ENCODE assay signal across 1 cellular context in genomic region chr16:30976486-30976885, GRCh38.
TF ChIP-seq lines count a peak whose summit lies in the region.

No MANE protein-coding gene starts in this region.

TF ChIP-seq in K562, 482 proteins besides CTCF, POLR2A, EP300 and RAD21:
- TF ChIP-seq SUPT5H (IDR thresholded peaks at IDR 0.05) (0 out of 2 replicates have a peak, but pooled peaks have one; percentile 22), SMAD4 (CRISPR knock-in tag; conservative IDR thresholded peaks at IDR 0.05) (no peak)
